19 cellular contexts compared by ENCODE assay signal in genomic region chr5:135985946-135986345, GRCh38. TPM values are rescaled to one million over a fixed set of nuclear protein-coding genes. Genes with fewer than 3 reads are reported as not detected.
"Had no signal": no experiment of that assay in that cellular context is flagged by ENCODE, and none has a peak within 500 bp of the region (broad histone marks: within the 10 kb centered on the region; RNA-seq: fewer than 3 reads in every experiment).

No MANE protein-coding gene starts in this region.

- H3K27ac ChIP-seq: epithelial cell of prostate, lower lobe of right lung, spleen, testis had no signal

- H3K27ac Mint-ChIP-seq: activated CD4-positive, alpha-beta memory T cell treated with anti-CD3 and anti-CD28 coated beads for 36 hours; activated naive CD4-positive, alpha-beta T cell treated with anti-CD3 and anti-CD28 coated beads, Interleukin-2, amount 50 U/mL, for 72 hours; naive B cell had no signal

- H3K36me3 ChIP-seq: breast epithelium, gastroesophageal sphincter, lower lobe of right lung, spleen, uterus had no signal

- H3K4me3 ChIP-seq: breast epithelium, gastroesophageal sphincter, hepatocyte, lower lobe of right lung, spleen, testis, uterus had no signal

- H3K4me1 ChIP-seq: breast epithelium, lower lobe of right lung, spleen, testis, uterus had no signal

- H3K9me3 Mint-ChIP-seq: activated naive CD4-positive, alpha-beta T cell treated with anti-CD3 and anti-CD28 coated beads, Interleukin-2, amount 50 U/mL, for 72 hours; activated T-cell treated with anti-CD3 and anti-CD28 coated beads, Interleukin-2, amount 50 U/mL, for 4 hours had no signal

- H3K36me3 Mint-ChIP-seq: activated CD4-positive, alpha-beta memory T cell treated with anti-CD3 and anti-CD28 coated beads for 36 hours; activated naive CD4-positive, alpha-beta T cell treated with anti-CD3 and anti-CD28 coated beads, Interleukin-2, amount 50 U/mL, for 72 hours; naive B cell had no signal

- ATAC-seq: activated naive CD4-positive, alpha-beta T cell treated with anti-CD3 and anti-CD28 coated beads, Interleukin-2, amount 50 U/mL, for 72 hours; activated T-cell treated with anti-CD3 and anti-CD28 coated beads, Interleukin-2, amount 50 U/mL, for 4 hours; gastroesophageal sphincter; lower lobe of right lung had no signal

- H3K27me3 ChIP-seq: breast epithelium, gastroesophageal sphincter, hepatocyte, spleen, testis, uterus had no signal

- H3K9me3 ChIP-seq: breast epithelium, gastroesophageal sphincter, lower lobe of right lung, testis, uterus had no signal

- H3K4me1 Mint-ChIP-seq: naive B cell had no signal

- H3K4me3 Mint-ChIP-seq: activated CD4-positive, alpha-beta memory T cell treated with anti-CD3 and anti-CD28 coated beads for 36 hours; activated T-cell treated with anti-CD3 and anti-CD28 coated beads, Interleukin-2, amount 50 U/mL, for 4 hours; naive B cell had no signal

- DNase-seq: activated CD4-positive, alpha-beta memory T cell treated with anti-CD3 and anti-CD28 coated beads for 36 hours; activated effector memory CD4-positive, alpha-beta T cell treated with anti-CD3 and anti-CD28 coated beads, Interleukin-2, amount 50 U/mL, for 16 hours; activated T-cell treated with anti-CD3 and anti-CD28 coated beads, Interleukin-2, amount 50 U/mL, for 4 hours; effector CD4-positive, alpha-beta T cell; kidney; lower lobe of right lung; midbrain; naive B cell; spleen; stimulated activated CD4-positive, alpha-beta T cell treated with anti-CD3 and anti-CD28 coated beads, Interleukin-2, amount 100 ng/mL, for 24 hours; stimulated activated naive CD4-positive, alpha-beta T cell; testis; uterus had no signal

RNA-seq across cellular contexts. Expression of gene LECT2, which starts 31.2 kb away (rescaled TPM):
- total RNA-seq: activated CD4-positive, alpha-beta memory T cell treated with anti-CD3 and anti-CD28 coated beads for 36 hours; activated naive CD4-positive, alpha-beta T cell treated with anti-CD3 and anti-CD28 coated beads, Interleukin-2, amount 50 U/mL, for 72 hours; activated T-cell treated with anti-CD3 and anti-CD28 coated beads, Interleukin-2, amount 50 U/mL, for 4 hours; breast epithelium; gastroesophageal sphincter; kidney; lower lobe of right lung; spleen; T-helper 2 cell treated with Interferon-gamma antibody and Interleukin-4, amounts not matched to agents 100 ng/mL and 5 ng/mL, for 36 hours; uterus had no signal
- polyA plus RNA-seq: spleen had no signal

RNA-seq across cellular contexts. Expression of gene TGFBI, which starts 42.8 kb away (rescaled TPM):
- total RNA-seq: activated naive CD4-positive, alpha-beta T cell treated with anti-CD3 and anti-CD28 coated beads, Interleukin-2, amount 50 U/mL, for 72 hours had no signal
